Comparison of ENCODE assay signal across 1 cellular context in genomic region chr17:50145532-50146229, GRCh38.
TF ChIP-seq lines count a peak whose summit lies in the region.

No MANE protein-coding gene starts in this region.

TF ChIP-seq in WTC11, 78 proteins besides CTCF, POLR2A, EP300 and RAD21 (continued from another document):
- TF ChIP-seq ERG (CRISPR knock-in tag; IDR thresholded peaks at IDR 0.05) (no peak), ZNF425 (CRISPR knock-in tag; conservative IDR thresholded peaks at IDR 0.05) (no peak), EMX1 (CRISPR knock-in tag; IDR thresholded peaks at IDR 0.05) (no peak)
